ENCODE assay signal across 16 cellular contexts in the genomic region with DNA sequence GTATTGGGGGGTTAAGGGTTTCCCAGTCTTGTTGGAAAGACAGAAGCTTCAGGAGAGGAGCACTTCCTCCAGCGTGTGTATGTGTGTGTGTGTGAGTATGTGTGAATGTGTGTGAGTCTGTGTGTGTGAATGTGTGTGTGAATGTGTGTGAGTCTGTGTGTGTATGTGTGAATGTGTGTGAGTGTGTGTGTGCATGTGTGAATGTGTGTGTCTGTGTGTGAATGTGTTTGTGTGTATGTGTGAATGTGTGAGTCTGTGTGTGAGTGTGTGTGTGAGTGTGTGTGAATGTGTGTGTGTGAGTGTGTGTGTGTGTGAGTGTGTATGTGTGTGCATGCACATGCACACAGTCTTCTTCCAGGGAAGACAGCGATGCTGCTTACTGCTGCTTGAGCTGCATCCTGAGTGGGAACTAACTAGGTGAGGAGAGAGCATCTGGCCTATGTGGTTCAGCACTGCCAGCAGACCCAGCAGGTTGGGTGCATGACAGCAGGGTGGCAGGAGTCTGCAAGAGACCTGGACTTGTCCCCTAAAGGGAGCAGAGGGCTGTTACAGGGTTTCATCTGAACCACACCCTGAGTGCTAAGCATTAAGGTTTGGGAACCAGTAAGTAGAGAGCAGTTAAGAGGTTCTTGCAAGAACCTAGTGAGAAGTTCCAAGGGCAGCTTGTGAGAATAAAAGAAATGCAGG. TPM values are rescaled to one million over a fixed set of nuclear protein-coding genes. Genes with fewer than 3 reads are reported as not detected.
DNase-seq lines count a peak whose midpoint lies in the region; ATAC-seq, FAIRE-seq and TF ChIP-seq lines count a peak whose summit lies in the region.
"Had no signal": no experiment of that assay in that cellular context is flagged by ENCODE, and none has a peak within 500 bp of the region (broad histone marks: within the 10 kb centered on the region; RNA-seq: fewer than 3 reads in every experiment).

No MANE protein-coding gene starts in this region.

- no peak overlapping the region for H3K18ac ChIP-seq in trophoblast cell (ENCODE audit: low read length)

- H3K27ac ChIP-seq in trophoblast cell (ENCODE audit: low read depth, low read length): no peak overlapping the region
- H3K27ac ChIP-seq: 22Rv1, adrenal gland, tibial artery had no signal

- H3K9ac ChIP-seq in NT2/D1 (ENCODE audit: insufficient read length, low read depth) (peak overlapping the region; percentile 50), trophoblast cell (ENCODE audit: low read length) (no peak overlapping the region)

- H3K9me3 ChIP-seq in NT2/D1 (ENCODE audit: insufficient read depth, low read length) (no peaks in the 10 kb centered on the region), trophoblast cell (ENCODE audit: insufficient read depth, low read depth, low read length) (no peaks in the 10 kb centered on the region)
- H3K9me3 ChIP-seq: adrenal gland, tibial artery had no signal

- H3K4me1 ChIP-seq in NT2/D1 (ENCODE audit: insufficient read depth, insufficient read length) (peaks cover 8% of the 10 kb centered on the region), trophoblast cell (ENCODE audit: control insufficient read depth in 1 of 2, insufficient read depth in 2 of 2, low read length in 2 of 2) (peaks cover 8 to 11% of the 10 kb centered on the region in 2 experiments)
- H3K4me1 ChIP-seq: tibial artery had no signal

- peak; percentile 31 for DNase-seq in DMS 273 (lab: John Stamatoyannopoulos, UW; ENCODE audit: unreplicated experiment)
- no peak for DNase-seq in DMS 273 treated with DMSO at 0.1 percent for 48 hours (lab: John Stamatoyannopoulos, UW)
- DNase-seq in NT2/D1 (ENCODE audit: low read depth, low spot score): no peak
- no peak for DNase-seq in bronchial epithelial cell (ENCODE audit: low read depth)
- DNase-seq in trophoblast cell: no peak
- DNase-seq in H54 (ENCODE audit: insufficient read length, low spot score): no peak
- no peak for DNase-seq in GM19240 (ENCODE audit: insufficient read length, low spot score)
- DNase-seq: effector CD4-positive, alpha-beta T cell; foreskin melanocyte; NCI-H1092; NCI-H774; SIG-M5 had no signal

- TF ChIP-seq POLR2A in H54 (IDR thresholded peaks at IDR 0.05; ENCODE audit: low read depth, low read length): no peak

- H3K36me3 ChIP-seq in NT2/D1 (ENCODE audit: insufficient read depth, insufficient read length, low read length) (no peaks in the 10 kb centered on the region), bronchial epithelial cell (ENCODE audit: control insufficient read depth, insufficient read depth, low read length) (no peaks in the 10 kb centered on the region), trophoblast cell (ENCODE audit: control insufficient read depth in 1 of 2, insufficient read depth in 2 of 2, low read length in 2 of 2) (no peaks in the 10 kb centered on the region)
- H3K36me3 ChIP-seq: adrenal gland had no signal

- peak overlapping the region; percentile 18 for H2AK5ac ChIP-seq in trophoblast cell (ENCODE audit: low read length)

- no peak overlapping the region for H2AFZ ChIP-seq in trophoblast cell (ENCODE audit: insufficient read depth, low read length, poor library complexity)

- H3K4me3 ChIP-seq in NT2/D1 (ENCODE audit: insufficient read length, low read depth): no peak overlapping the region
- H3K4me3 ChIP-seq in bronchial epithelial cell (ENCODE audit: low read depth, low read length): no peak overlapping the region
- H3K4me3 ChIP-seq in trophoblast cell (ENCODE audit: low read depth, low read length): no peak overlapping the region
- H3K4me3 ChIP-seq: adrenal gland, tibial artery had no signal

- H4K12ac ChIP-seq in trophoblast cell (ENCODE audit: low read depth, low read length): no peak overlapping the region

- no CpG with 5 or more reads among the region's 2 CpGs for WGBS in trophoblast cell (ENCODE audit: extremely low coverage, insufficient coverage, insufficient read length)

- H3K14ac ChIP-seq in trophoblast cell (ENCODE audit: low read length): no peak overlapping the region

- peak; percentile 82 for FAIRE-seq in bronchial epithelial cell (lab: Jason Lieb, UNC)
- FAIRE-seq in H54 (lab: Jason Lieb, UNC): no peak

- H3K79me2 ChIP-seq in trophoblast cell (ENCODE audit: control insufficient read depth, insufficient read depth, low read length, poor library complexity): no peaks in the 10 kb centered on the region

- no peak for ATAC-seq in HG02884 (IDR thresholded peaks at IDR 0.05; ENCODE audit: unreplicated experiment)

- no peak for TF ChIP-seq CTCF in bronchial epithelial cell (IDR thresholded peaks at IDR 0.05; ENCODE audit: insufficient read depth, low read length, severe bottlenecking)

- H3K27me3 ChIP-seq in NT2/D1 (ENCODE audit: insufficient read depth, insufficient read length): no peaks in the 10 kb centered on the region
- H3K27me3 ChIP-seq in bronchial epithelial cell (ENCODE audit: control insufficient read depth, insufficient read depth, low read length): no peaks in the 10 kb centered on the region
- H3K27me3 ChIP-seq in trophoblast cell (ENCODE audit: insufficient read depth, low read length): no peaks in the 10 kb centered on the region
- H3K27me3 ChIP-seq: adrenal gland, tibial artery had no signal

- H3K4ac ChIP-seq in trophoblast cell (ENCODE audit: low read depth, low read length): no peak overlapping the region

- no peak overlapping the region for H2BK5ac ChIP-seq in trophoblast cell (ENCODE audit: low read depth, low read length, poor library complexity)

- no peak overlapping the region for H3K23ac ChIP-seq in trophoblast cell (ENCODE audit: low read length)

- no peak overlapping the region for H3K4me2 ChIP-seq in trophoblast cell (ENCODE audit: low read length)

- peak overlapping the region; percentile 8 for H2BK120ac ChIP-seq in trophoblast cell (ENCODE audit: insufficient read depth, low read length, poor library complexity)

- H4K8ac ChIP-seq in trophoblast cell (ENCODE audit: low read depth, low read length): no peak overlapping the region

- peak overlapping the region; percentile 25 for H2BK12ac ChIP-seq in trophoblast cell (ENCODE audit: low read length)

- peaks cover 13% of the 10 kb centered on the region for H3K79me1 ChIP-seq in trophoblast cell (ENCODE audit: low read length)

- H4K91ac ChIP-seq in trophoblast cell (ENCODE audit: low read depth, low read length): no peak overlapping the region

RNA-seq across cellular contexts. Expression of gene CCND3, which starts 22.7 kb away (rescaled TPM):
- total RNA-seq in bronchial epithelial cell: 9.7 and 11.8 TPM in 2 replicates
- 46.7 and 49.4 TPM in 2 replicates for polyA plus RNA-seq in trophoblast cell (2013)

RNA-seq across cellular contexts. Expression of gene BYSL, which starts 43.0 kb away (rescaled TPM):
- total RNA-seq in bronchial epithelial cell: 16.9 and 28.2 TPM in 2 replicates
- polyA plus RNA-seq in trophoblast cell (2013): 23.5 and 24.5 TPM in 2 replicates

RNA-seq across cellular contexts. Expression of gene MED20, which starts 43.4 kb away (rescaled TPM):
- 37.6 and 40.0 TPM in 2 replicates for total RNA-seq in bronchial epithelial cell
- polyA plus RNA-seq in trophoblast cell (2013): 17.8 and 19.4 TPM in 2 replicates
